ENCODE assay signal across 8 cellular contexts in the genomic region with DNA sequence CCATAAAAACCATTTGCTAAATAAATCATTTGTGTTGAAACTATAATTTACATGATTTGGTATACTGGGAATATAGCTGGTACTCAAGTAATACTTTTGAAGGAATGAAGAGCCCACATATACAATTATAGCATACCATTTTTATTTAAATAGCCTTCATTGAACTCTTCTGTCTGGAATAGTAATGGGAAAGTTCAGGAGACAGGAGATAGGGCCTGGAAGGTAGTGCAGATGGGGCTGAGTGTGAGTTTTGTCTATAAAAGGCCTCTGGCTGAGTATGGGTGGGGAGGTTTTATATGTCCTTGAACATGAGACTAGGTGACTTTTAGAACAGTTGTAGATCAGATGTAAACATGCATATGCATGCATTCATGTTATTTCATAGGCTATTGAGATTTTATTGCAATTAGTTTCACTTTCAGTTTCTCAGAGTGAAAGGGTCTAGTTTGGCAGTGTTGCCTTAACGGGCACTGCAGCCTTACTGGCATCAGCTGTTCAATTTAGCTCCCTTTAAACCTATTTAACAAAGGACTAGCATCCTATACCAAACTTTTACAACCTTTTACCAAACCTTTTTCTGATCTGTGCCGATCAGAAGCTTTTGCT. TPM values are rescaled to one million over a fixed set of nuclear protein-coding genes. Genes with fewer than 3 reads are reported as not detected.
DNase-seq lines count a peak whose midpoint lies in the region; ATAC-seq and TF ChIP-seq lines count a peak whose summit lies in the region.

No MANE protein-coding gene starts in this region.

- no peaks in the 10 kb centered on the region for H3K36me3 ChIP-seq in sigmoid colon

- H3K36me3 Mint-ChIP-seq in activated CD4-positive, alpha-beta memory T cell treated with anti-CD3 and anti-CD28 coated beads, Interleukin-2, amount 10 ng/mL, durations not matched to agents 7 days and 5 days (ENCODE audit: low read depth), result no peaks in the 10 kb centered on the region

- peak overlapping the region; percentile 87 for H3K27ac Mint-ChIP-seq in activated CD4-positive, alpha-beta memory T cell treated with anti-CD3 and anti-CD28 coated beads, Interleukin-2, amount 10 ng/mL, durations not matched to agents 7 days and 5 days

- intact Hi-C loops in sigmoid colon (cut with DNase I), result no loop called here

- peak; percentile 84 for ATAC-seq in GM21723 (IDR thresholded peaks at IDR 0.05; ENCODE audit: unreplicated experiment)

- H3K4me3 ChIP-seq in sigmoid colon, result peak overlapping the region; percentile 7 to 44 (median 37)

- no peak for TF ChIP-seq CTCF in sigmoid colon (IDR thresholded peaks at IDR 0.05)

- H3K4me1 ChIP-seq in sigmoid colon, result peaks cover 0 to 15% (median 7%) of the 10 kb centered on the region in 4 donors

- POLR2A ChIA-PET in activated CD4-positive, alpha-beta memory T cell treated with anti-CD3 and anti-CD28 coated beads, Interleukin-2, amount 10 ng/mL, durations not matched to agents 7 days and 5 days (lab: Charles Lee), result interaction anchor here (1.1 to 2.8 kb wide), 5 partner anchors 11 to 118 kb away, joined by 4 to 55 read pairs (median 15); partner anchors contain the start of genes C3orf38, CGGBP1 and ZNF654

- CTCF ChIA-PET in activated CD4-positive, alpha-beta memory T cell treated with anti-CD3 and anti-CD28 coated beads, Interleukin-2, amount 10 ng/mL, durations not matched to agents 7 days and 5 days (lab: Charles Lee), result interaction anchor here (1.0 to 2.2 kb wide), 5 partner anchors 11 to 118 kb away, joined by 3 to 8 read pairs (median 3); partner anchors contain the start of genes C3orf38 and CGGBP1

- no peaks in the 10 kb centered on the region for H3K9me3 Mint-ChIP-seq in activated CD4-positive, alpha-beta memory T cell treated with anti-CD3 and anti-CD28 coated beads, Interleukin-2, amount 10 ng/mL, durations not matched to agents 7 days and 5 days

- 24 to 25% methylated on average over 2 of the region's 2 CpGs for WGBS in sigmoid colon, 2 donors

- peak overlapping the region; percentile 89 for H3K4me3 Mint-ChIP-seq in activated CD4-positive, alpha-beta memory T cell treated with anti-CD3 and anti-CD28 coated beads, Interleukin-2, amount 10 ng/mL, durations not matched to agents 7 days and 5 days

- H3K4me1 Mint-ChIP-seq in activated CD4-positive, alpha-beta memory T cell treated with anti-CD3 and anti-CD28 coated beads, Interleukin-2, amount 10 ng/mL, durations not matched to agents 7 days and 5 days, result peaks cover 32% of the 10 kb centered on the region

- in situ Hi-C loops in KBM-7 (cut with MboI; ENCODE audit: low pct_unique_long_range_greater_than_20kb, low sequenced_read_pairs), result no loop called here

- peak; percentile 14 to 28 for DNase-seq in activated CD4-positive, alpha-beta T cell treated with anti-CD3 and anti-CD28 coated beads for 4 hours
- no peak for DNase-seq in activated CD4-positive, alpha-beta T cell treated with anti-CD3 and anti-CD28 coated beads for 1 hour
- peak; percentile 52 for DNase-seq in KBM-7
- DNase-seq in activated CD4-positive, alpha-beta memory T cell treated with anti-CD3 and anti-CD28 coated beads, Interleukin-2, amount 10 ng/mL, durations not matched to agents 7 days and 5 days, result peak; percentile 25
- DNase-seq in globus pallidus (ENCODE audit: low spot score), result peak; percentile 40
- DNase-seq in sigmoid colon, result no peak
- DNase-seq in T-helper 9 cell, result no peak

- H3K27me3 ChIP-seq in sigmoid colon, result no peaks in the 10 kb centered on the region

- TF ChIP-seq EP300 in sigmoid colon (IDR thresholded peaks at IDR 0.05), result no peak

- peaks cover 0 to 2% (median 0%) of the 10 kb centered on the region in 4 donors for H3K9me3 ChIP-seq in sigmoid colon

- peak overlapping the region; percentile 58 to 78 (median 70) for H3K27ac ChIP-seq in sigmoid colon

- no peaks in the 10 kb centered on the region for H3K27me3 Mint-ChIP-seq in activated CD4-positive, alpha-beta memory T cell treated with anti-CD3 and anti-CD28 coated beads, Interleukin-2, amount 10 ng/mL, durations not matched to agents 7 days and 5 days

- TF ChIP-seq POLR2A in sigmoid colon (IDR thresholded peaks at IDR 0.05), result no peak

RNA-seq across cellular contexts. Expression of gene CGGBP1, which starts 27.2 kb away (rescaled TPM):
- total RNA-seq in activated CD4-positive, alpha-beta memory T cell treated with anti-CD3 and anti-CD28 coated beads, Interleukin-2, amount 10 ng/mL, durations not matched to agents 7 days and 5 days, result 100 to 1,000 TPM; 105 to 118 TPM
- total RNA-seq in sigmoid colon, result 10 to 100 TPM; 62.2 to 80.6 (median 73.9) TPM
- 10 to 100 TPM; 24.6 to 37.8 (median 30.5) TPM for polyA plus RNA-seq in sigmoid colon

RNA-seq across cellular contexts. Expression of gene ZNF654, which starts 27.4 kb away (rescaled TPM):
- total RNA-seq in activated CD4-positive, alpha-beta memory T cell treated with anti-CD3 and anti-CD28 coated beads, Interleukin-2, amount 10 ng/mL, durations not matched to agents 7 days and 5 days, result 10 to 100 TPM; 26.5 to 27.4 TPM
- total RNA-seq in sigmoid colon, result 10 to 100 TPM; 17.8 to 20.2 (median 19.4) TPM
- 1 to 10 TPM; 3.0 to 4.4 (median 4.4) TPM for polyA plus RNA-seq in sigmoid colon

Comparison
In these comparisons a context has a peak if more than half of its experiments do, and no peak if none do; other contexts are left out.
1. DNase-seq: peak in activated CD4-positive, alpha-beta T cell treated with anti-CD3 and anti-CD28 coated beads for 4 hours (2 of 2), KBM-7 (single experiment), activated CD4-positive, alpha-beta memory T cell treated with anti-CD3 and anti-CD28 coated beads, Interleukin-2, amount 10 ng/mL, durations not matched to agents 7 days and 5 days (single experiment) and globus pallidus (single experiment); none in activated CD4-positive, alpha-beta T cell treated with anti-CD3 and anti-CD28 coated beads for 1 hour (single experiment), sigmoid colon (single experiment) and T-helper 9 cell (single experiment).